In the genomic region with DNA sequence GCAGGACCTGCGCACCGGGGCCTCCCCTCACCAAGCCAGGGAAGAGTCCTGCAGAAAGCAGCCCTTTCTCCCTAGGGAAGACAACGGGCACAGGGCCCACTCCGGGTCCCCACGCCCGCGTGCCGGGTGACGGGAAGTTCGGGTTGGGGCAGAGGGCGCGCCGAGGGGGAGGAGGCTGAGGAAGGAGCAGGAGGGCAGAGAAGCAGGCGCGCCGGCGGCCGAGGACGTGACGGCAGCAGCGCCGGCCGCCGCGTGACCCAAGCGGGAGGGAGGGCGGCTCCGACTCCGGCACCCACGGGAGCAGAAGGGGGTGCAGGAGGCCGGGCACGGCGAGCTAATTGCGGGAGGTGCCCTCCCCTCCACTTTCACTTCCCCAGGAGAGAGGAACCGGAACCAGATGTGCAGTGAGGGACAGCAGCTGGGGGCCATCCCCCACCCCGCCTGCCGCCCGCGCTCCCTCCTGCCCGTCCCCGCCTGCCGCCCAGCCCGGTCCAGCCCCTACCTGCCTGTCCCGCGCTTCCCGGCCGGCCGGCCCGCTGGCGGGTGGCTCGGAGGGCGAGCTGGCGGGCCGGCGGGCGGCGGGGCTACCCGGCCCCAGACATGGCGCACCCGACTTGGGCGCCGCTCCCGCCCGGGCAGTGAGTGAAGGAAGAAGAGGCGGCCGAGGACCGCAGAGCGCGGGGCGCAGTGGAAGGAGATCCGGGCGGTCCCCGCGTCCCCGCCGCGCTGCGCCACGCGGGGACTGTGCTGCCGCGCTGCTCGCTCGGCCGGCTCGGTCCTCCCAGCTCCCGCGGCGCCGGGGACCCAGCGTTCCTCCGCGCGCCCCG, we compare ENCODE assay signal across 8 cellular contexts. TPM values are rescaled to one million over a fixed set of nuclear protein-coding genes. Genes with fewer than 3 reads are reported as not detected.
DNase-seq lines count a peak whose midpoint lies in the region; ATAC-seq and TF ChIP-seq lines count a peak whose summit lies in the region.

No MANE protein-coding gene starts in this region.

- H3K9me3 Mint-ChIP-seq in CD8-positive, alpha-beta memory T cell, result no peaks in the 10 kb centered on the region

- WGBS in gastroesophageal sphincter (ENCODE audit: low coverage in 1 of 2), 2 donors, result no CpG with 5 or more reads among the region's 95 CpGs
- WGBS in thymus, result under 1% methylated on average over 95 of the region's 95 CpGs

- ATAC-seq in GM19395 (IDR thresholded peaks at IDR 0.05; ENCODE audit: unreplicated experiment) (peak; percentile 71), HG03469 (IDR thresholded peaks at IDR 0.05; ENCODE audit: unreplicated experiment) (peak; percentile 41), gastroesophageal sphincter (peak; percentile 86), omental fat pad (ENCODE audit: low FRiP score) (peak; percentile 77)

- H3K27ac ChIP-seq in CD8-positive, alpha-beta memory T cell (ENCODE audit: low read depth, low read length), result peak overlapping the region; percentile 91
- H3K27ac ChIP-seq in gastroesophageal sphincter (peak overlapping the region; percentile 89 to 99 (median 98)), thymus (ENCODE audit: low read depth) (peak overlapping the region; percentile 87)

- peaks cover 30 to 48% (median 42%) of the 10 kb centered on the region in 3 donors for H3K4me1 Mint-ChIP-seq in CD8-positive, alpha-beta memory T cell

- peaks cover 31% of the 10 kb centered on the region for H3K4me1 ChIP-seq in CD8-positive, alpha-beta memory T cell (ENCODE audit: insufficient read depth, low read length)
- peaks cover 0 to 42% (median 9%) of the 10 kb centered on the region in 3 donors for H3K4me1 ChIP-seq in gastroesophageal sphincter
- peaks cover 11% of the 10 kb centered on the region for H3K4me1 ChIP-seq in thymus (ENCODE audit: control insufficient read depth, insufficient read depth, low read length)

- H3K27me3 Mint-ChIP-seq in CD8-positive, alpha-beta memory T cell, result peaks cover 0 to 4% of the 10 kb centered on the region in 2 donors

- H3K36me3 Mint-ChIP-seq in CD8-positive, alpha-beta memory T cell, result peaks cover 0 to 82% (median 13%) of the 10 kb centered on the region in 3 donors

- CTCF ChIA-PET in CD8-positive, alpha-beta memory T cell (lab: Charles Lee), result interaction anchor here (0.6 to 6.0 kb wide), 30 partner anchors 8 to 1226 kb away, joined by 3 to 58 read pairs (median 4); a partner anchor contains a TSS

- H3K4me3 Mint-ChIP-seq in CD8-positive, alpha-beta memory T cell, result peak overlapping the region; percentile 94 to 99 (median 98)

- no peak for TF ChIP-seq EP300 in gastroesophageal sphincter (IDR thresholded peaks at IDR 0.05)

- H3K27ac Mint-ChIP-seq in CD8-positive, alpha-beta memory T cell, result peak overlapping the region; percentile 93 to 100 (median 98)

- H3K36me3 ChIP-seq in CD8-positive, alpha-beta memory T cell (ENCODE audit: insufficient read depth, low read length), result peaks cover 41% of the 10 kb centered on the region
- H3K36me3 ChIP-seq in gastroesophageal sphincter, result peaks cover 0 to 72% of the 10 kb centered on the region in 2 donors
- peaks cover 52% of the 10 kb centered on the region for H3K36me3 ChIP-seq in thymus (ENCODE audit: control insufficient read depth, insufficient read depth)

- POLR2A ChIA-PET in CD8-positive, alpha-beta memory T cell (lab: Charles Lee), result interaction anchor here (0.6 to 4.1 kb wide), 16 partner anchors 11 to 274 kb away, joined by 3 to 56 read pairs (median 6); a partner anchor contains a TSS

- H3K27me3 ChIP-seq in CD8-positive, alpha-beta memory T cell (ENCODE audit: insufficient read depth, low read length, poor library complexity, severe bottlenecking), result no peaks in the 10 kb centered on the region
- no peaks in the 10 kb centered on the region for H3K27me3 ChIP-seq in gastroesophageal sphincter
- H3K27me3 ChIP-seq in thymus (ENCODE audit: control insufficient read depth, insufficient read depth), result no peaks in the 10 kb centered on the region

- peak in 1 of 2 donors; percentile 42 for TF ChIP-seq POLR2A in gastroesophageal sphincter (IDR thresholded peaks at IDR 0.05)

- H3K9me3 ChIP-seq in CD8-positive, alpha-beta memory T cell (ENCODE audit: low read length), result no peaks in the 10 kb centered on the region
- H3K9me3 ChIP-seq in gastroesophageal sphincter (no peaks in the 10 kb centered on the region), thymus (ENCODE audit: control insufficient read depth) (no peaks in the 10 kb centered on the region)

- TF ChIP-seq CTCF in gastroesophageal sphincter (IDR thresholded peaks at IDR 0.05) (no peak), omental fat pad (IDR thresholded peaks at IDR 0.05) (no peak)

- peak; percentile 72 to 82 (median 77) for DNase-seq in CD8-positive, alpha-beta memory T cell
- DNase-seq in RPMI8226, result peak; percentile 97
- DNase-seq in activated gamma-delta T cell treated with anti-CD3 and anti-CD28 coated beads, Interleukin-2, amount 50 U/mL, for 16 hours (ENCODE audit: low read depth), result peak; percentile 46
- DNase-seq in omental fat pad (ENCODE audit: low spot score), result peak; percentile 65

- H3K4me3 ChIP-seq in CD8-positive, alpha-beta memory T cell (ENCODE audit: low read length), result peak overlapping the region; percentile 83
- H3K4me3 ChIP-seq in gastroesophageal sphincter, result peak overlapping the region; percentile 76 to 99
- peak overlapping the region; percentile 92 for H3K4me3 ChIP-seq in thymus (ENCODE audit: low read length)

RNA-seq across cellular contexts. Expression of a gene that starts 0.5 kb away (rescaled TPM):
- total RNA-seq in CD8-positive, alpha-beta memory T cell, result 100 to 1,000 TPM; 100 to 102 TPM
- 27.3 TPM for polyA plus RNA-seq in CD8-positive, alpha-beta memory T cell
- total RNA-seq in gastroesophageal sphincter (10 to 100 TPM; 10.2 to 46.5 (median 32.3) TPM), omental fat pad (10 to 100 TPM; 21.8 to 75.0 (median 50.3) TPM)
- 76.0 TPM for polyA plus RNA-seq in thymus

RNA-seq across cellular contexts. Expression of a gene that starts 12.4 kb away (rescaled TPM):
- 10 to 100 TPM; 53.9 to 63.2 TPM for total RNA-seq in CD8-positive, alpha-beta memory T cell
- 38.9 TPM for polyA plus RNA-seq in CD8-positive, alpha-beta memory T cell
- total RNA-seq in gastroesophageal sphincter (10 to 100 TPM; 13.9 to 21.2 (median 15.6) TPM), omental fat pad (10 to 100 TPM; 11.9 to 17.7 (median 16.3) TPM)
- 70.5 TPM for polyA plus RNA-seq in thymus

RNA-seq across cellular contexts. Expression of a gene that starts 17.3 kb away (rescaled TPM):
- total RNA-seq in CD8-positive, alpha-beta memory T cell, result 10 to 100 TPM; 85.5 to 88.2 TPM
- polyA plus RNA-seq in CD8-positive, alpha-beta memory T cell, result 39.2 TPM
- total RNA-seq in gastroesophageal sphincter (100 to 1,000 TPM in 3 of 4 donors, 10 to 100 TPM in 1; 64.8 to 115 (median 106) TPM), omental fat pad (100 to 1,000 TPM in 3 of 4 donors, 10 to 100 TPM in 1; 80.5 to 125 (median 116) TPM)
- 44.9 TPM for polyA plus RNA-seq in thymus

RNA-seq across cellular contexts. Expression of a gene that starts 21.7 kb away (rescaled TPM):
- 10 to 100 TPM in 1 of 2 experiments, 1 to 10 TPM in 1; 10.0 to 10.1 TPM for total RNA-seq in CD8-positive, alpha-beta memory T cell
- polyA plus RNA-seq in CD8-positive, alpha-beta memory T cell, result 5.3 TPM
- total RNA-seq in gastroesophageal sphincter, result 10 to 100 TPM in 1 of 4 donors, 1 to 10 TPM in 3; 5.1 to 10.4 (median 6.8) TPM
- 10 to 100 TPM in 1 of 4 donors, 1 to 10 TPM in 3; 6.1 to 19.1 (median 8.5) TPM for total RNA-seq in omental fat pad
- polyA plus RNA-seq in thymus, result 17.7 TPM

RNA-seq across cellular contexts. Expression of a gene that starts 23.2 kb away (rescaled TPM):
- total RNA-seq in CD8-positive, alpha-beta memory T cell, result 10 to 100 TPM; 64.9 to 71.9 TPM
- polyA plus RNA-seq in CD8-positive, alpha-beta memory T cell, result 5.6 TPM
- total RNA-seq in gastroesophageal sphincter (10 to 100 TPM; 18.4 to 30.8 (median 23.8) TPM), omental fat pad (10 to 100 TPM; 14.3 to 26.2 (median 17.8) TPM)
- polyA plus RNA-seq in thymus, result 11.9 TPM

Comparison
In these comparisons a context has a peak if more than half of its experiments do, and no peak if none do; other contexts are left out.
1. Peak in every context shown above with its lines: DNase-seq, ATAC-seq, H3K4me3 ChIP-seq and H3K27ac ChIP-seq.
2. DNase-seq: peak in every context shown above with its lines; median percentile 97 in RPMI8226; 77 in CD8-positive, alpha-beta memory T cell; 65 in omental fat pad; 46 in activated gamma-delta T cell treated with anti-CD3 and anti-CD28 coated beads, Interleukin-2, amount 50 U/mL, for 16 hours.